Comparison of ENCODE assay signal across 14 cellular contexts in genomic region chr10:44853148-44853734, GRCh38. TPM values are rescaled to one million over a fixed set of nuclear protein-coding genes. Genes with fewer than 3 reads are reported as not detected.
DNase-seq lines count a peak whose midpoint lies in the region; ATAC-seq and TF ChIP-seq lines count a peak whose summit lies in the region.
"Had no signal": no experiment of that assay in that cellular context is flagged by ENCODE, and none has a peak within 500 bp of the region (broad histone marks: within the 10 kb centered on the region; RNA-seq: fewer than 3 reads in every experiment).

No MANE protein-coding gene starts in this region.

- H3K4me3 ChIP-seq in fibroblast of lung (replicated peaks in 1 of 4; ENCODE audit: control extremely low read depth in 1 of 4, insufficient read depth in 1 of 4, low read depth in 3 of 4, low read length in 4 of 4), result no peak overlapping the region
- no peak overlapping the region for H3K4me3 ChIP-seq in BE2C (ENCODE audit: low read depth, low read length)

- H2AFZ ChIP-seq in fibroblast of lung (ENCODE audit: low read length), result no peak overlapping the region

- H3K79me2 ChIP-seq in fibroblast of lung (ENCODE audit: control insufficient read depth, insufficient read depth, low read length), result no peaks in the 10 kb centered on the region

- no peaks in the 10 kb centered on the region for H3K9me3 ChIP-seq in fibroblast of lung (ENCODE audit: control insufficient read depth, insufficient read depth, low read depth, low read length)
- no peaks in the 10 kb centered on the region for H3K9me3 ChIP-seq in BE2C

- DNase-seq in DMS79 treated with DMSO at 0.1 percent for 48 hours (lab: John Stamatoyannopoulos, UW) (peak; percentile 1), DMS79 (lab: John Stamatoyannopoulos, UW) (no peak), NAMALWA (ENCODE audit: low spot score) (peak; percentile 24), fibroblast of lung (ENCODE audit: low read depth in 2 of 2) (peak; percentile 43 to 58), renal cortical epithelial cell (ENCODE audit: low read depth) (peak; percentile 43), BE2C (no peak), cortex of kidney (lab: John Stamatoyannopoulos, UW) (no peak)
- DNase-seq: 8988T; activated CD4-positive, CD25-positive, alpha-beta regulatory T cell; aorta; NCI-H2171; stimulated activated CD4-positive, alpha-beta T cell treated with anti-CD3 and anti-CD28 coated beads, Interleukin-12 subunit alpha, Interleukin-12 subunit beta, amount 100 ng/mL, for 4 hours had no signal

- H3K27me3 ChIP-seq in fibroblast of lung (ENCODE audit: control insufficient read depth, insufficient read depth, low read length) (no peaks in the 10 kb centered on the region), BE2C (no peaks in the 10 kb centered on the region)

- no peaks in the 10 kb centered on the region for H4K20me1 ChIP-seq in fibroblast of lung (ENCODE audit: control insufficient read depth, extremely low read depth, insufficient read depth, low read length)

- no peak overlapping the region for H3K27ac ChIP-seq in fibroblast of lung (ENCODE audit: insufficient read depth, low read length)

- H3K9ac ChIP-seq in fibroblast of lung (ENCODE audit: insufficient read depth, low read length), result no peak overlapping the region

- H3K36me3 ChIP-seq in fibroblast of lung (ENCODE audit: control insufficient read depth, insufficient read depth, low read length) (no peaks in the 10 kb centered on the region), BE2C (no peaks in the 10 kb centered on the region)

- no peak for ATAC-seq in GM21529 (IDR thresholded peaks at IDR 0.05; ENCODE audit: unreplicated experiment)

- H3K4me1 ChIP-seq in fibroblast of lung (ENCODE audit: control insufficient read depth, extremely low read depth, insufficient read depth, low read length), result no peaks in the 10 kb centered on the region
- no peaks in the 10 kb centered on the region for H3K4me1 ChIP-seq in BE2C

- TF ChIP-seq CTCF in fibroblast of lung (conservative IDR thresholded peaks at IDR 0.05 in 1 of 2, IDR thresholded peaks at IDR 0.05 in 1 of 2; ENCODE audit: low read depth in 1 of 2, low read length in 2 of 2), result peak; percentile 19 to 65
- no peak for TF ChIP-seq CTCF in BE2C (IDR thresholded peaks at IDR 0.05; ENCODE audit: low read depth, low read length)

- no peak overlapping the region for H3K4me2 ChIP-seq in fibroblast of lung (ENCODE audit: extremely low read depth, insufficient read depth, low read length)

RNA-seq across cellular contexts. Expression of gene TMEM72, which starts 57.9 kb away (rescaled TPM):
- not detected in 2 replicates for total RNA-seq in fibroblast of lung
- not detected in 2 replicates for polyA plus RNA-seq in fibroblast of lung
- not detected in 2 replicates for polyA plus RNA-seq in fibroblast of lung (2012)
- polyA minus RNA-seq in fibroblast of lung (ENCODE audit: low replicate concordance), result not detected in 2 replicates
- 0.15 TPM in 1 of 2 replicates, not detected in the other for total RNA-seq in renal cortical epithelial cell
- polyA plus RNA-seq in BE2C (2012; ENCODE audit: insufficient read depth, insufficient read length, low read depth), result not detected
- total RNA-seq: aorta, temporal lobe had no signal
- polyA plus RNA-seq: aorta had no signal

Comparison
In these comparisons a context has a peak if more than half of its experiments do, and no peak if none do; other contexts are left out.
1. DNase-seq: peak in DMS79 treated with DMSO at 0.1 percent for 48 hours (single experiment), NAMALWA (single experiment), fibroblast of lung (2 of 2) and renal cortical epithelial cell (single experiment); none in DMS79 (single experiment), BE2C (single experiment) and cortex of kidney (single experiment).